ENCODE assay signal across 32 cellular contexts in the genomic region with DNA sequence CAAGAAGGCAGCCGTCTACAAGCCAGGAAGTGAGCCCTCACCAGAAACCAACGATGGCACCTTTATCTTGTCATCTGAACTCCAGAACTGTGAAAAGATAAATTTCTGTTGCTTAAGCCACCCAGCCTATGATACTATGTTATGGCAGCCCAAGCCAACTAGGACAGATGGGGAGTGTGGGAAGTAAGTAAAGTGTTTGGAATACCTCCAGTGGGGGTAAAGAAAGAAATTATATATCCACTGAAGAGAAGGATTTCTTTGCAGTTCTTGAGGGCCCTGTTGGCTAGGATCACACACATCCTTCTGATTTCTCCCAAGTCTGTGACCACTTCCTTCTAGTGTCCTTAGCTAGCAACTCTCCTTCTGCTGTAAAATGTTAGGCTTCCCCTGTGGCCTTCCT.
"Had no signal": no experiment of that assay in that cellular context is flagged by ENCODE, and none has a peak within 500 bp of the region (broad histone marks: within the 10 kb centered on the region; RNA-seq: fewer than 3 reads in every experiment).

No MANE protein-coding gene starts in this region.

- H3K27me3 Mint-ChIP-seq: activated CD4-positive, alpha-beta memory T cell treated with anti-CD3 and anti-CD28 coated beads for 36 hours; activated CD4-positive, alpha-beta T cell treated with anti-CD3 and anti-CD28 coated beads, Interleukin-2, amount 10 ng/mL, durations not matched to agents 24 days and 14 days; activated CD8-positive, alpha-beta memory T cell treated with anti-CD3 and anti-CD28 coated beads, Interleukin-2, amount 10 ng/mL, durations not matched to agents 7 days and 5 days; activated naive CD4-positive, alpha-beta T cell treated with anti-CD3 and anti-CD28 coated beads, Interleukin-2, amount 10 ng/mL, durations not matched to agents 7 days and 5 days; central memory CD8-positive, alpha-beta T cell had no signal

- H3K79me2 ChIP-seq: hepatocyte had no signal

- H3K4me2 ChIP-seq: hepatocyte had no signal

- H3K4me3 ChIP-seq: ascending aorta, breast epithelium, coronary artery, dorsolateral prefrontal cortex, esophagus muscularis mucosa, gastrocnemius medialis, heart right ventricle, hepatocyte had no signal

- H3K27ac ChIP-seq: ascending aorta, breast epithelium, coronary artery, esophagus muscularis mucosa, foreskin keratinocyte, gastrocnemius medialis, heart right ventricle, hepatocyte had no signal

- H3K4me1 Mint-ChIP-seq: activated CD4-positive, alpha-beta T cell treated with anti-CD3 and anti-CD28 coated beads for 36 hours; activated CD4-positive, alpha-beta T cell treated with anti-CD3 and anti-CD28 coated beads, Interleukin-2, amount 10 ng/mL, durations not matched to agents 24 days and 14 days; activated CD8-positive, alpha-beta memory T cell treated with anti-CD3 and anti-CD28 coated beads, Interleukin-2, amount 10 ng/mL, durations not matched to agents 7 days and 5 days; activated naive CD4-positive, alpha-beta T cell treated with anti-CD3 and anti-CD28 coated beads, Interleukin-2, amount 10 ng/mL, durations not matched to agents 7 days and 5 days; activated naive CD8-positive, alpha-beta T cell treated with anti-CD3 and anti-CD28 coated beads, Interleukin-2, amount 10 ng/mL, durations not matched to agents 7 days and 5 days; central memory CD8-positive, alpha-beta T cell had no signal

- H3K27me3 ChIP-seq: ascending aorta, breast epithelium, esophagus muscularis mucosa, gastrocnemius medialis, heart right ventricle, hepatocyte had no signal

- H3K36me3 Mint-ChIP-seq: activated CD4-positive, alpha-beta memory T cell treated with anti-CD3 and anti-CD28 coated beads for 36 hours; activated CD8-positive, alpha-beta memory T cell treated with anti-CD3 and anti-CD28 coated beads, Interleukin-2, amount 10 ng/mL, durations not matched to agents 7 days and 5 days; activated naive CD4-positive, alpha-beta T cell treated with anti-CD3 and anti-CD28 coated beads, Interleukin-2, amount 10 ng/mL, durations not matched to agents 7 days and 5 days; activated naive CD4-positive, alpha-beta T cell treated with anti-CD3 and anti-CD28 coated beads, Interleukin-2, amount 50 U/mL, for 72 hours; activated naive CD8-positive, alpha-beta T cell treated with anti-CD3 and anti-CD28 coated beads, Interleukin-2, amount 10 ng/mL, durations not matched to agents 7 days and 5 days; brain had no signal

- ATAC-seq: activated CD4-positive, alpha-beta T cell treated with anti-CD3 and anti-CD28 coated beads for 36 hours; activated CD8-positive, alpha-beta memory T cell treated with anti-CD3 and anti-CD28 coated beads, Interleukin-2, amount 10 ng/mL, durations not matched to agents 7 days and 5 days; activated CD8-positive, alpha-beta T cell treated with anti-CD3 and anti-CD28 coated beads, Interleukin-2, amount 10 ng/mL, durations not matched to agents 7 days and 5 days; activated naive CD4-positive, alpha-beta T cell treated with anti-CD3 and anti-CD28 coated beads, Interleukin-2, amount 50 U/mL, for 72 hours; foreskin keratinocyte had no signal

- H3K9me3 Mint-ChIP-seq: activated CD4-positive, alpha-beta memory T cell treated with anti-CD3 and anti-CD28 coated beads for 36 hours; activated CD4-positive, alpha-beta T cell treated with anti-CD3 and anti-CD28 coated beads, Interleukin-2, amount 10 ng/mL, durations not matched to agents 24 days and 14 days; activated naive CD4-positive, alpha-beta T cell treated with anti-CD3 and anti-CD28 coated beads, Interleukin-2, amount 10 ng/mL, durations not matched to agents 7 days and 5 days; activated naive CD8-positive, alpha-beta T cell treated with anti-CD3 and anti-CD28 coated beads, Interleukin-2, amount 10 ng/mL, durations not matched to agents 7 days and 5 days; activated T-helper 1 cell treated with anti-CD3 and anti-CD28 coated beads, Interleukin-12 subunit alpha, Interleukin-12 subunit beta, Interleukin-2, Interleukin-4 antibody, amounts not matched to agents 30 ng/mL and 10 ng/mL and 1 ng/mL, durations not matched to agents 14 hours and 24 hours and 36 hours; activated T-helper 2 cell treated with anti-CD3 and anti-CD28 coated beads, Interferon-gamma antibody, Interleukin-2, Interleukin-4, amounts not matched to agents 10 μg/mL and 5 μg/mL and 100 μg/mL, durations not matched to agents 14 hours and 24 hours and 36 hours; brain; dendritic cell treated with granulocyte-macrophage colony-stimulating factor and Interleukin-4, amounts not matched to agents 40 ng/mL and 50 ng/mL, for 4 days; T-helper 1 cell treated with Interleukin-12 subunit alpha and Interleukin-12 subunit beta and Interleukin-4 antibody, amounts not matched to agents 30 μg/mL and 1 μg/mL, for 36 hours had no signal

- H2AFZ ChIP-seq: hepatocyte had no signal

- H3K9me3 ChIP-seq: ascending aorta, breast epithelium, esophagus muscularis mucosa, gastrocnemius medialis, heart right ventricle had no signal

- H3K4me3 Mint-ChIP-seq: activated CD4-positive, alpha-beta memory T cell treated with anti-CD3 and anti-CD28 coated beads for 36 hours; activated CD4-positive, alpha-beta T cell treated with anti-CD3 and anti-CD28 coated beads for 36 hours; activated CD4-positive, alpha-beta T cell treated with anti-CD3 and anti-CD28 coated beads, Interleukin-2, amount 10 ng/mL, durations not matched to agents 24 days and 14 days; activated CD8-positive, alpha-beta memory T cell treated with anti-CD3 and anti-CD28 coated beads, Interleukin-2, amount 10 ng/mL, durations not matched to agents 7 days and 5 days; activated CD8-positive, alpha-beta T cell treated with anti-CD3 and anti-CD28 coated beads, Interleukin-2, amount 10 ng/mL, durations not matched to agents 7 days and 5 days; activated naive CD4-positive, alpha-beta T cell treated with anti-CD3 and anti-CD28 coated beads, Interleukin-2, amount 10 ng/mL, durations not matched to agents 7 days and 5 days; activated naive CD8-positive, alpha-beta T cell treated with anti-CD3 and anti-CD28 coated beads, Interleukin-2, amount 10 ng/mL, durations not matched to agents 7 days and 5 days; activated T-helper 1 cell treated with anti-CD3 and anti-CD28 coated beads, Interleukin-12 subunit alpha, Interleukin-12 subunit beta, Interleukin-2, Interleukin-4 antibody, amounts not matched to agents 30 ng/mL and 10 ng/mL and 1 ng/mL, durations not matched to agents 14 hours and 24 hours and 36 hours; brain; central memory CD8-positive, alpha-beta T cell; dendritic cell treated with granulocyte-macrophage colony-stimulating factor and Interleukin-4, amounts not matched to agents 40 ng/mL and 50 ng/mL, for 4 days; T-helper 1 cell treated with Interleukin-12 subunit alpha and Interleukin-12 subunit beta and Interleukin-4 antibody, amounts not matched to agents 30 μg/mL and 1 μg/mL, for 36 hours had no signal

- H3K4me1 ChIP-seq: ascending aorta, breast epithelium, foreskin keratinocyte, gastrocnemius medialis had no signal

- DNase-seq: activated CD4-positive, alpha-beta memory T cell treated with anti-CD3 and anti-CD28 coated beads for 36 hours; activated CD4-positive, alpha-beta T cell treated with anti-CD3 and anti-CD28 coated beads for 36 hours; activated CD4-positive, alpha-beta T cell treated with anti-CD3 and anti-CD28 coated beads, Interleukin-2, amount 10 ng/mL, durations not matched to agents 24 days and 14 days; activated CD4-positive, CD25-positive, alpha-beta regulatory T cell; activated CD4-positive, CD25-positive, alpha-beta regulatory T cell treated with anti-CD3 and anti-CD28 coated beads, Interleukin-2, amount 50 U/mL, for 72 hours; activated CD8-positive, alpha-beta memory T cell treated with anti-CD3 and anti-CD28 coated beads, Interleukin-2, amount 10 ng/mL, durations not matched to agents 7 days and 5 days; activated CD8-positive, alpha-beta memory T cell treated with anti-CD3 and anti-CD28 coated beads, Interleukin-2, amount 50 U/mL, for 4 hours; activated CD8-positive, alpha-beta T cell treated with anti-CD3 and anti-CD28 coated beads, Interleukin-2, amount 10 ng/mL, durations not matched to agents 7 days and 5 days; activated effector memory CD4-positive, alpha-beta T cell treated with anti-CD3 and anti-CD28 coated beads, Interleukin-2, amount 50 U/mL, for 16 hours; activated naive CD4-positive, alpha-beta T cell treated with anti-CD3 and anti-CD28 coated beads, Interleukin-2, amount 10 ng/mL, durations not matched to agents 7 days and 5 days; activated naive CD8-positive, alpha-beta T cell treated with anti-CD3 and anti-CD28 coated beads, Interleukin-2, amount 10 ng/mL, durations not matched to agents 7 days and 5 days; activated T-cell treated with anti-CD3 and anti-CD28 coated beads, Interleukin-2, amount 50 U/mL, for 1 hour; activated T-cell treated with anti-CD3 and anti-CD28 coated beads, Interleukin-2, amount 50 U/mL, for 48 hours; effector memory CD4-positive, alpha-beta T cell; erythroblast; foreskin keratinocyte; gastrocnemius medialis; heart right ventricle; T1000 had no signal

- H3K36me3 ChIP-seq: ascending aorta, breast epithelium, esophagus muscularis mucosa, gastrocnemius medialis, heart right ventricle had no signal

- H3K27ac Mint-ChIP-seq: activated CD4-positive, alpha-beta memory T cell treated with anti-CD3 and anti-CD28 coated beads for 36 hours; activated CD4-positive, alpha-beta T cell treated with anti-CD3 and anti-CD28 coated beads for 36 hours; activated CD4-positive, alpha-beta T cell treated with anti-CD3 and anti-CD28 coated beads, Interleukin-2, amount 10 ng/mL, durations not matched to agents 24 days and 14 days; activated CD8-positive, alpha-beta memory T cell treated with anti-CD3 and anti-CD28 coated beads, Interleukin-2, amount 10 ng/mL, durations not matched to agents 7 days and 5 days; activated CD8-positive, alpha-beta T cell treated with anti-CD3 and anti-CD28 coated beads, Interleukin-2, amount 10 ng/mL, durations not matched to agents 7 days and 5 days; activated naive CD4-positive, alpha-beta T cell treated with anti-CD3 and anti-CD28 coated beads, Interleukin-2, amount 10 ng/mL, durations not matched to agents 7 days and 5 days; activated naive CD4-positive, alpha-beta T cell treated with anti-CD3 and anti-CD28 coated beads, Interleukin-2, amount 50 U/mL, for 72 hours; activated naive CD8-positive, alpha-beta T cell treated with anti-CD3 and anti-CD28 coated beads, Interleukin-2, amount 10 ng/mL, durations not matched to agents 7 days and 5 days; activated T-helper 1 cell treated with anti-CD3 and anti-CD28 coated beads, Interleukin-12 subunit alpha, Interleukin-12 subunit beta, Interleukin-2, Interleukin-4 antibody, amounts not matched to agents 30 ng/mL and 10 ng/mL and 1 ng/mL, durations not matched to agents 14 hours and 24 hours and 36 hours; activated T-helper 2 cell treated with anti-CD3 and anti-CD28 coated beads, Interferon-gamma antibody, Interleukin-2, Interleukin-4, amounts not matched to agents 10 μg/mL and 5 μg/mL and 100 μg/mL, durations not matched to agents 14 hours and 24 hours and 36 hours; dendritic cell treated with granulocyte-macrophage colony-stimulating factor and Interleukin-4, amounts not matched to agents 40 ng/mL and 50 ng/mL, for 4 days; T-helper 1 cell treated with Interleukin-12 subunit alpha and Interleukin-12 subunit beta and Interleukin-4 antibody, amounts not matched to agents 30 μg/mL and 1 μg/mL, for 36 hours had no signal
